ENCODE assay signal across 9 cellular contexts in genomic region chr14:104694475-104694950, GRCh38. TPM values are rescaled to one million over a fixed set of nuclear protein-coding genes. Genes with fewer than 3 reads are reported as not detected.
A peak's percentile ranks its signal among the peaks of the same experiment; 100 is the strongest.
DNase-seq lines count a peak whose midpoint lies in the region; ATAC-seq, FAIRE-seq and TF ChIP-seq lines count a peak whose summit lies in the region.
"Had no signal": no experiment of that assay in that cellular context is flagged by ENCODE, and none has a peak within 500 bp of the region (broad histone marks: within the 10 kb centered on the region; RNA-seq: fewer than 3 reads in every experiment).

No MANE protein-coding gene starts in this region.

- POLR2A ChIA-PET in GM12878 (lab: Charles Lee), result no interaction called here

- no peaks in the 10 kb centered on the region for H3K9me3 ChIP-seq in GM12878 (replicated peaks; ENCODE audit: control insufficient read depth, insufficient read depth, low read length)

- no TSS peak for BruUV-seq in GM12878 (replicated peaks; lab: Mats Ljungman, UMichigan)

- 89% methylated on average over 15 of the region's 15 CpGs for WGBS in GM12878 (ENCODE audit: insufficient coverage, insufficient replicate concordance, low lambda C conversion rate, missing lambda C conversion rate)

- no peak overlapping the region for H3K4me3 ChIP-seq in GM12878

- SMC1A ChIA-PET in GM12878 (lab: Charles Lee; ENCODE audit: uncharacterized antibody, unreplicated experiment), result interaction anchor here (1.1 kb wide), 2 partner anchors 9 to 36 kb away, joined by 3 read pairs; no protein-coding TSS in a partner anchor

- H3K4me1 Mint-ChIP-seq in stimulated activated naive CD8-positive, alpha-beta T cell treated with anti-CD3 and anti-CD28 coated beads, Interleukin-15, Interleukin-2, amounts not matched to agents 100 ng/mL and 50 ng/mL, for 24 hours (ENCODE audit: low read depth), result peaks cover 40% of the 10 kb centered on the region

- H3K4me3 Mint-ChIP-seq in stimulated activated naive CD8-positive, alpha-beta T cell treated with anti-CD3 and anti-CD28 coated beads, Interleukin-15, Interleukin-2, amounts not matched to agents 100 ng/mL and 50 ng/mL, for 24 hours, result peak overlapping the region; percentile 57

- no peak overlapping the region for H2AFZ ChIP-seq in GM12878 (ENCODE audit: control insufficient read depth, low read depth, low read length)

- H3K36me3 Mint-ChIP-seq in stimulated activated naive CD8-positive, alpha-beta T cell treated with anti-CD3 and anti-CD28 coated beads, Interleukin-15, Interleukin-2, amounts not matched to agents 100 ng/mL and 50 ng/mL, for 24 hours (ENCODE audit: low read depth), result no peaks in the 10 kb centered on the region
- H3K36me3 Mint-ChIP-seq: naive B cell had no signal

- in situ Hi-C loops in GM12878 (cut with MboI), result no loop called here

- peak overlapping the region; percentile 25; the same call in 1 of the 2 replicates for H3K4me2 ChIP-seq in GM12878 (ENCODE audit: control insufficient read depth, insufficient read depth)

- no peaks in the 10 kb centered on the region for H3K27me3 Mint-ChIP-seq in stimulated activated naive CD8-positive, alpha-beta T cell treated with anti-CD3 and anti-CD28 coated beads, Interleukin-15, Interleukin-2, amounts not matched to agents 100 ng/mL and 50 ng/mL, for 24 hours
- H3K27me3 Mint-ChIP-seq: naive B cell had no signal

- intact Hi-C loops in GM12878 (cut with micrococcal nuclease; ENCODE audit: unreplicated experiment), result no loop called here

- RAD21 ChIA-PET in GM12878 (lab: Charles Lee; ENCODE audit: unreplicated experiment), result no interaction called here

- peaks cover 0 to 2% of the 10 kb centered on the region in 2 experiments; a peak in 2 of 4 replicates for H3K36me3 ChIP-seq in GM12878 (ENCODE audit: control insufficient read depth in 2 of 2, insufficient read depth in 2 of 2, low read length in 1 of 2)

- CTCF ChIA-PET in GM12878 (lab: Yijun Ruan, JAX), result interaction anchor here (1.3 to 2.1 kb wide), 2 partner anchors 29 to 37 kb away, joined by 3 to 4 read pairs; no protein-coding TSS in a partner anchor

- H3K9me3 Mint-ChIP-seq in stimulated activated naive CD8-positive, alpha-beta T cell treated with anti-CD3 and anti-CD28 coated beads, Interleukin-15, Interleukin-2, amounts not matched to agents 100 ng/mL and 50 ng/mL, for 24 hours, result no peaks in the 10 kb centered on the region
- H3K9me3 Mint-ChIP-seq: naive B cell had no signal

- H3K4me1 ChIP-seq in GM12878 (ENCODE audit: control insufficient read depth, insufficient read depth, low read length), result peaks cover 22% of the 10 kb centered on the region

- TF ChIP-seq POLR2A in GM12878 (IDR thresholded peaks at IDR 0.05; ENCODE audit: low read depth, low read length), result no peak

- TF ChIP-seq CTCF in GM12878 (IDR thresholded peaks at IDR 0.05 in 2 of 3, conservative IDR thresholded peaks at IDR 0.05 in 1 of 3; ENCODE audit: control insufficient read depth in 2 of 3, extremely low read depth in 1 of 3, insufficient read depth in 1 of 3, low read depth in 3 of 3, low read length in 3 of 3), result no peak

- H3K27me3 ChIP-seq in GM12878 (replicated peaks in 1 of 2; ENCODE audit: control insufficient read depth in 2 of 2, insufficient read depth in 2 of 2, low read length in 1 of 2), result no peaks in the 10 kb centered on the region

- H3K27ac ChIP-seq in GM12878 (ENCODE audit: control insufficient read depth, insufficient read depth), result peak overlapping the region; percentile 61; the same call in 1 of the 2 replicates

- no peak for ATAC-seq in stimulated activated naive CD8-positive, alpha-beta T cell treated with anti-CD3 and anti-CD28 coated beads, Interleukin-15, Interleukin-2, amounts not matched to agents 100 U/mL and 50 U/mL, for 24 hours
- ATAC-seq in GM12878, result no peak
- ATAC-seq in GM21447 (IDR thresholded peaks at IDR 0.05; ENCODE audit: unreplicated experiment), result no peak

- peaks cover 31% of the 10 kb centered on the region for H3K79me2 ChIP-seq in GM12878 (ENCODE audit: control insufficient read depth, insufficient read depth, low read length)

- no peak for FAIRE-seq in GM12878 (lab: Jason Lieb, UNC)

- H4K20me1 ChIP-seq in GM12878 (ENCODE audit: control insufficient read depth, insufficient read depth), result no peaks in the 10 kb centered on the region; the same call in 1 of the 2 replicates

- TF ChIP-seq RAD21 in GM12878 (IDR thresholded peaks at IDR 0.05; ENCODE audit: insufficient read depth, low read depth, low read length), result no peak

- no peak for DNase-seq in stimulated activated naive CD8-positive, alpha-beta T cell treated with anti-CD3 and anti-CD28 coated beads, Interleukin-15, Interleukin-2, amounts not matched to agents 100 U/mL and 50 U/mL, for 24 hours
- DNase-seq in GM12878 (ENCODE audit: low read depth, low spot score) (no peak), myocyte (ENCODE audit: low read depth) (peak; percentile 75), cerebellar cortex (ENCODE audit: low spot score) (no peak), KG1 (lab: John Stamatoyannopoulos, UW) (no peak)
- no peak for DNase-seq in activated CD4-positive, alpha-beta T cell treated with anti-CD3 and anti-CD28 coated beads, Interleukin-2, amount 50 U/mL, for 1 hour
- DNase-seq: naive B cell had no signal

- H3K9ac ChIP-seq in GM12878 (ENCODE audit: control insufficient read depth, insufficient read depth, low read length), result no peak overlapping the region; the same call in 1 of the 2 replicates

- no peak for TF ChIP-seq EP300 in GM12878 (IDR thresholded peaks at IDR 0.05; ENCODE audit: borderline replicate concordance in 1 of 2, control insufficient read depth in 1 of 2, low read depth in 2 of 2, low read length in 2 of 2)

- H3K27ac Mint-ChIP-seq in stimulated activated naive CD8-positive, alpha-beta T cell treated with anti-CD3 and anti-CD28 coated beads, Interleukin-15, Interleukin-2, amounts not matched to agents 100 ng/mL and 50 ng/mL, for 24 hours, result peak overlapping the region; percentile 63

RNA-seq across cellular contexts. Expression of gene INF2, which starts 5.1 kb away (rescaled TPM):
- 37.0 and 50.2 TPM in 2 replicates for total RNA-seq in GM12878 (2013; cell fraction: nucleolus; rRNA removed)
- 16.3 and 21.1 TPM in 2 replicates for total RNA-seq in GM12878 (2014; rRNA removed)
- 5.7 and 5.8 TPM in 2 replicates for total RNA-seq in GM12878 (2014; rRNA removed; fragmentation: Illumina TruSeq; extraction: Trizol)
- total RNA-seq in GM12878 (2021), result 42.7 and 43.2 TPM in 2 replicates
- 3.7 TPM for polyA plus RNA-seq in GM12878 (2011; ENCODE audit: low read depth)
- 3.8 and 7.6 TPM in 2 replicates for polyA plus RNA-seq in GM12878 (2011; rRNA removed)
- 10.7 and 17.5 TPM in 2 replicates for polyA plus RNA-seq in GM12878 (2011; cell fraction: cytosol; rRNA removed)
- 60.3 and 71.2 TPM in 2 replicates for polyA plus RNA-seq in GM12878 (2011; cell fraction: nucleus; rRNA removed)
- polyA plus RNA-seq in GM12878 (2012), result 14.3 and 21.6 TPM in 2 replicates
- polyA plus RNA-seq in GM12878 (2014; fragmentation: Illumina TruSeq; extraction: Trizol), result 2.7 and 5.3 TPM in 2 replicates
- polyA plus RNA-seq in GM12878 (2014; fragmentation: Nextera tagmentation; extraction: Ambion mirVana), result 1 to 10 TPM in 1 of 2 experiments, under 1 TPM in 1; 0.72 to 2.1 TPM
- polyA plus RNA-seq in GM12878 (2014; rRNA removed), result 28.2 and 33.9 TPM in 2 replicates
- polyA plus RNA-seq in GM12878 (2016; fragmentation: Nextera tagmentation; extraction: Ambion mirVana), result 1 to 10 TPM; 8.9 to 9.1 TPM
- 6.9 and 11.0 TPM in 2 replicates for polyA minus RNA-seq in GM12878 (2011; rRNA and poly(A)+ RNA removed)
- 4.5 and 10.3 TPM in 2 replicates for polyA minus RNA-seq in GM12878 (2011; cell fraction: cytosol; rRNA and poly(A)+ RNA removed)
- polyA minus RNA-seq in GM12878 (2011; cell fraction: nucleus; rRNA and poly(A)+ RNA removed), result 9.9 and 14.4 TPM in 2 replicates
- 87.3 and 113 TPM in 2 replicates for total RNA-seq in myocyte
- polyA plus RNA-seq in myocyte (2012), result 122 TPM

RNA-seq across cellular contexts. Expression of gene ADSS1, which starts 29.5 kb away (rescaled TPM):
- 0.96 TPM in 1 of 2 replicates, not detected in the other for total RNA-seq in GM12878 (2013; cell fraction: nucleolus; rRNA removed)
- not detected in 2 replicates for total RNA-seq in GM12878 (2014; rRNA removed)
- not detected in 2 replicates for total RNA-seq in GM12878 (2014; rRNA removed; fragmentation: Illumina TruSeq; extraction: Trizol)
- total RNA-seq in GM12878 (2021), result 0.28 TPM in 1 of 2 replicates, not detected in the other
- polyA plus RNA-seq in GM12878 (2011; ENCODE audit: low read depth), result not detected
- 0.19 and 0.39 TPM in 2 replicates for polyA plus RNA-seq in GM12878 (2011; rRNA removed)
- polyA plus RNA-seq in GM12878 (2011; cell fraction: cytosol; rRNA removed), result 0.08 and 0.21 TPM in 2 replicates
- 0.87 and 1.3 TPM in 2 replicates for polyA plus RNA-seq in GM12878 (2011; cell fraction: nucleus; rRNA removed)
- polyA plus RNA-seq in GM12878 (2012), result 0.22 and 0.65 TPM in 2 replicates
- 0.12 TPM in 1 of 2 replicates, not detected in the other for polyA plus RNA-seq in GM12878 (2014; fragmentation: Illumina TruSeq; extraction: Trizol)
- polyA plus RNA-seq in GM12878 (2014; fragmentation: Nextera tagmentation; extraction: Ambion mirVana), result under 1 TPM in 1 of 2 experiments, not detected in 1; 0.11 TPM
- 0.45 TPM in 1 of 2 replicates, not detected in the other for polyA plus RNA-seq in GM12878 (2014; rRNA removed)
- polyA plus RNA-seq in GM12878 (2016; fragmentation: Nextera tagmentation; extraction: Ambion mirVana), result not detected
- 0.10 TPM in 1 of 2 replicates, not detected in the other for polyA minus RNA-seq in GM12878 (2011; rRNA and poly(A)+ RNA removed)
- polyA minus RNA-seq in GM12878 (2011; cell fraction: cytosol; rRNA and poly(A)+ RNA removed), result not detected in 2 replicates
- polyA minus RNA-seq in GM12878 (2011; cell fraction: nucleus; rRNA and poly(A)+ RNA removed), result 0.38 TPM in 1 of 2 replicates, not detected in the other
- total RNA-seq in myocyte, result 11.2 and 20.2 TPM in 2 replicates
- polyA plus RNA-seq in myocyte (2012), result 11.3 TPM

RNA-seq across cellular contexts. Expression of gene SIVA1, which starts 58.4 kb away (rescaled TPM):
- total RNA-seq in GM12878 (2013; cell fraction: nucleolus; rRNA removed), result 37.5 and 51.8 TPM in 2 replicates
- 182 and 197 TPM in 2 replicates for total RNA-seq in GM12878 (2014; rRNA removed)
- total RNA-seq in GM12878 (2014; rRNA removed; fragmentation: Illumina TruSeq; extraction: Trizol), result 18.8 and 26.6 TPM in 2 replicates
- 128 and 137 TPM in 2 replicates for total RNA-seq in GM12878 (2021)
- polyA plus RNA-seq in GM12878 (2011; ENCODE audit: low read depth), result 32.1 TPM
- 29.6 and 75.5 TPM in 2 replicates for polyA plus RNA-seq in GM12878 (2011; rRNA removed)
- polyA plus RNA-seq in GM12878 (2011; cell fraction: cytosol; rRNA removed), result 159 and 299 TPM in 2 replicates
- 166 and 180 TPM in 2 replicates for polyA plus RNA-seq in GM12878 (2011; cell fraction: nucleus; rRNA removed)
- 63.7 and 67.4 TPM in 2 replicates for polyA plus RNA-seq in GM12878 (2012)
- polyA plus RNA-seq in GM12878 (2014; fragmentation: Illumina TruSeq; extraction: Trizol), result 4.0 and 7.6 TPM in 2 replicates
- 10 to 100 TPM in 1 of 2 experiments, 1 to 10 TPM in 1; 4.6 to 30.6 TPM for polyA plus RNA-seq in GM12878 (2014; fragmentation: Nextera tagmentation; extraction: Ambion mirVana)
- 173 and 207 TPM in 2 replicates for polyA plus RNA-seq in GM12878 (2014; rRNA removed)
- 100 to 1,000 TPM; 270 to 282 TPM for polyA plus RNA-seq in GM12878 (2016; fragmentation: Nextera tagmentation; extraction: Ambion mirVana)
- 23.3 and 46.5 TPM in 2 replicates for polyA minus RNA-seq in GM12878 (2011; rRNA and poly(A)+ RNA removed)
- 29.1 and 29.4 TPM in 2 replicates for polyA minus RNA-seq in GM12878 (2011; cell fraction: cytosol; rRNA and poly(A)+ RNA removed)
- 18.7 and 28.8 TPM in 2 replicates for polyA minus RNA-seq in GM12878 (2011; cell fraction: nucleus; rRNA and poly(A)+ RNA removed)
- 173 and 212 TPM in 2 replicates for total RNA-seq in myocyte
- 73.7 TPM for polyA plus RNA-seq in myocyte (2012)
